ENCODE assay signal across 8 cellular contexts in genomic region chr6:134908906-134909516, GRCh38. TPM values are rescaled to one million over a fixed set of nuclear protein-coding genes. Genes with fewer than 3 reads are reported as not detected.
DNase-seq lines count a peak whose midpoint lies in the region; ATAC-seq and TF ChIP-seq lines count a peak whose summit lies in the region.

No MANE protein-coding gene starts in this region.

- H3K4me3 ChIP-seq in HEK293 (ENCODE audit: low read depth, low read length) (no peak overlapping the region), SK-N-SH (ENCODE audit: low read depth in 2 of 2, low read length in 1 of 2) (peak overlapping the region; percentile 16 to 44; a peak in 3 of 4 replicates), sigmoid colon (no peak overlapping the region)
- no peak overlapping the region for H3K4me3 ChIP-seq in CD8-positive, alpha-beta memory T cell (ENCODE audit: low read length)

- no peak overlapping the region for H3K4me3 Mint-ChIP-seq in immature natural killer cell
- H3K4me3 Mint-ChIP-seq in CD8-positive, alpha-beta memory T cell, result no peak overlapping the region

- CTCF ChIA-PET in HEK293 (lab: Yijun Ruan, JAX) (interaction anchor here (0.7 to 3.4 kb wide), 6 partner anchors 10 to 785 kb away, joined by 3 to 20 read pairs (median 4); no protein-coding TSS in a partner anchor), SK-N-SH (lab: Yijun Ruan, JAX) (interaction anchor here (0.7 to 0.8 kb wide), 2 partner anchors 17 to 32 kb away, joined by 3 read pairs; no protein-coding TSS in a partner anchor)
- CTCF ChIA-PET in CD8-positive, alpha-beta memory T cell (lab: Charles Lee), result interaction anchor here (1.1 to 1.9 kb wide), 2 partner anchors 31 to 753 kb away, joined by 3 to 5 read pairs; no protein-coding TSS in a partner anchor

- no peaks in the 10 kb centered on the region for H3K36me3 ChIP-seq in HEK293 (ENCODE audit: control insufficient read depth in 2 of 2, insufficient read depth in 1 of 2, low read length in 2 of 2)
- no peaks in the 10 kb centered on the region for H3K36me3 ChIP-seq in SK-N-SH (replicated peaks in 1 of 2; ENCODE audit: control insufficient read depth in 1 of 2, insufficient read depth in 2 of 2, low read length in 1 of 2)
- H3K36me3 ChIP-seq in sigmoid colon, result no peaks in the 10 kb centered on the region
- no peaks in the 10 kb centered on the region for H3K36me3 ChIP-seq in CD8-positive, alpha-beta memory T cell (ENCODE audit: insufficient read depth, low read length)

- TF ChIP-seq EP300 in SK-N-SH (IDR thresholded peaks at IDR 0.05; ENCODE audit: borderline replicate concordance in 1 of 2, low read depth in 1 of 2, low read length in 1 of 2) (peak in 1 of 2 experiments; percentile 81; a peak in 2 of 4 replicates), sigmoid colon (IDR thresholded peaks at IDR 0.05) (peak in 1 of 4 donors; percentile 14)

- no peak overlapping the region for H3K27ac Mint-ChIP-seq in immature natural killer cell
- H3K27ac Mint-ChIP-seq in CD8-positive, alpha-beta memory T cell, result no peak overlapping the region

- TF ChIP-seq CTCF in HEK293 (tag by site-specific recombination; IDR thresholded peaks at IDR 0.05) (no peak), SK-N-SH (IDR thresholded peaks at IDR 0.05) (no peak), sigmoid colon (IDR thresholded peaks at IDR 0.05) (no peak)

- H3K27ac ChIP-seq in HEK293 (ENCODE audit: extremely low read depth, low read depth, low read length) (no peak overlapping the region), SK-N-SH (ENCODE audit: low read depth in 2 of 2, low read length in 1 of 2) (peak overlapping the region; percentile 53 to 96; a peak in 3 of 4 replicates), sigmoid colon (peak overlapping the region; percentile 21 to 82 (median 59))
- no peak overlapping the region for H3K27ac ChIP-seq in CD8-positive, alpha-beta memory T cell (ENCODE audit: low read depth, low read length)

- no peaks in the 10 kb centered on the region for H3K36me3 Mint-ChIP-seq in immature natural killer cell
- peaks cover 0 to 2% (median 0%) of the 10 kb centered on the region in 3 donors for H3K36me3 Mint-ChIP-seq in CD8-positive, alpha-beta memory T cell

- no peaks in the 10 kb centered on the region for H4K20me1 ChIP-seq in SK-N-SH (ENCODE audit: insufficient read depth)

- peaks cover 24% of the 10 kb centered on the region for H3F3A ChIP-seq in SK-N-SH (replicated peaks; ENCODE audit: insufficient read depth)

- H3K4me1 ChIP-seq in HEK293 (ENCODE audit: control insufficient read depth, insufficient read depth, low read length), result no peaks in the 10 kb centered on the region
- peaks cover 3 to 5% of the 10 kb centered on the region in 2 experiments; a peak in 2 of 4 replicates for H3K4me1 ChIP-seq in SK-N-SH (ENCODE audit: control insufficient read depth in 1 of 2, insufficient read depth in 2 of 2, low read depth in 1 of 2, low read length in 1 of 2)
- peaks cover 0 to 16% (median 5%) of the 10 kb centered on the region in 4 donors for H3K4me1 ChIP-seq in sigmoid colon
- H3K4me1 ChIP-seq in CD8-positive, alpha-beta memory T cell (ENCODE audit: insufficient read depth, low read length), result no peaks in the 10 kb centered on the region

- TF ChIP-seq POLR2A in sigmoid colon (IDR thresholded peaks at IDR 0.05), result no peak

- WGBS in SK-N-SH (ENCODE audit: low lambda C conversion rate), result 9% methylated on average over 11 of the region's 12 CpGs
- whole genome bisulfite sequencing in sigmoid colon, 2 donors, result 74 to 78% methylated on average over 12 of the region's 12 CpGs

- H3K4me2 ChIP-seq in SK-N-SH, result peak overlapping the region; percentile 71

- no peaks in the 10 kb centered on the region for H3K9me3 Mint-ChIP-seq in immature natural killer cell
- H3K9me3 Mint-ChIP-seq in CD8-positive, alpha-beta memory T cell, result no peaks in the 10 kb centered on the region

- no peaks in the 10 kb centered on the region for H3K9me3 ChIP-seq in HEK293 (ENCODE audit: control insufficient read depth, insufficient read depth, low read depth, low read length)
- no peaks in the 10 kb centered on the region for H3K9me3 ChIP-seq in SK-N-SH
- H3K9me3 ChIP-seq in sigmoid colon, result no peaks in the 10 kb centered on the region
- no peaks in the 10 kb centered on the region for H3K9me3 ChIP-seq in CD8-positive, alpha-beta memory T cell (ENCODE audit: low read length)

- DNase-seq in SK-N-SH (no peak), foreskin melanocyte (peak; percentile 30), sigmoid colon (peak; percentile 91), immature natural killer cell (no peak)
- no peak for DNase-seq in effector CD4-positive, alpha-beta T cell
- no peak for DNase-seq in CD8-positive, alpha-beta memory T cell

- peak overlapping the region; percentile 72; the same call in 1 of the 2 replicates for H3K9ac ChIP-seq in SK-N-SH

- intact Hi-C loops in sigmoid colon (cut with DNase I), result no loop called here

- peak overlapping the region; percentile 67 for H2AFZ ChIP-seq in SK-N-SH (ENCODE audit: low read depth)

- H3K79me2 ChIP-seq in SK-N-SH (ENCODE audit: insufficient read depth), result no peaks in the 10 kb centered on the region

- no peaks in the 10 kb centered on the region for H3K4me1 Mint-ChIP-seq in immature natural killer cell
- H3K4me1 Mint-ChIP-seq in CD8-positive, alpha-beta memory T cell, result no peaks in the 10 kb centered on the region

- no peak for ATAC-seq in HG03521 (IDR thresholded peaks at IDR 0.05; ENCODE audit: unreplicated experiment)

- H3K9me2 ChIP-seq in SK-N-SH, result no peaks in the 10 kb centered on the region

- no peaks in the 10 kb centered on the region for H3K27me3 ChIP-seq in SK-N-SH (ENCODE audit: insufficient read depth)
- no peaks in the 10 kb centered on the region for H3K27me3 ChIP-seq in sigmoid colon
- no peaks in the 10 kb centered on the region for H3K27me3 ChIP-seq in CD8-positive, alpha-beta memory T cell (ENCODE audit: insufficient read depth, low read length, poor library complexity, severe bottlenecking)

- no peak for TF ChIP-seq RAD21 in SK-N-SH (IDR thresholded peaks at IDR 0.05; ENCODE audit: low read length)

- POLR2A ChIA-PET in HEK293 (lab: Yijun Ruan, JAX) (no interaction called here), SK-N-SH (lab: Yijun Ruan, JAX) (no interaction called here)
- POLR2A ChIA-PET in CD8-positive, alpha-beta memory T cell (lab: Charles Lee), result no interaction called here

- peaks cover 2 to 9% (median 3%) of the 10 kb centered on the region in 3 donors for H3K27me3 Mint-ChIP-seq in immature natural killer cell (ENCODE audit: low read depth in 3 of 3)
- H3K27me3 Mint-ChIP-seq in CD8-positive, alpha-beta memory T cell, result peaks cover 0 to 2% of the 10 kb centered on the region in 2 donors

TF ChIP-seq in HEK293, 187 proteins besides CTCF, POLR2A, EP300 and RAD21 (continues in another document):
- peak; percentile 63; the same call in 1 of the 2 replicates for TF ChIP-seq ZNF629 (tag by site-specific recombination; IDR thresholded peaks at IDR 0.05)
- TF ChIP-seq ZNF354C (tag by site-specific recombination; IDR thresholded peaks at IDR 0.05; ENCODE audit: borderline replicate concordance, low read depth), result no peak
- no peak for TF ChIP-seq ZNF677 (tag by site-specific recombination; IDR thresholded peaks at IDR 0.05)
- no peak for TF ChIP-seq ZNF174 (tag by site-specific recombination; IDR thresholded peaks at IDR 0.05)
- TF ChIP-seq ZFHX2 (tag by site-specific recombination; conservative IDR thresholded peaks at IDR 0.05), result peak; percentile 18; the same call in 1 of the 2 replicates
- TF ChIP-seq ZNF112 (tag by site-specific recombination; IDR thresholded peaks at IDR 0.05), result no peak
- TF ChIP-seq ZBTB20 (tag by site-specific recombination; IDR thresholded peaks at IDR 0.05), result 0 out of 2 replicates have a peak, but pooled peaks have one; percentile 16
- TF ChIP-seq, protein P1, sequence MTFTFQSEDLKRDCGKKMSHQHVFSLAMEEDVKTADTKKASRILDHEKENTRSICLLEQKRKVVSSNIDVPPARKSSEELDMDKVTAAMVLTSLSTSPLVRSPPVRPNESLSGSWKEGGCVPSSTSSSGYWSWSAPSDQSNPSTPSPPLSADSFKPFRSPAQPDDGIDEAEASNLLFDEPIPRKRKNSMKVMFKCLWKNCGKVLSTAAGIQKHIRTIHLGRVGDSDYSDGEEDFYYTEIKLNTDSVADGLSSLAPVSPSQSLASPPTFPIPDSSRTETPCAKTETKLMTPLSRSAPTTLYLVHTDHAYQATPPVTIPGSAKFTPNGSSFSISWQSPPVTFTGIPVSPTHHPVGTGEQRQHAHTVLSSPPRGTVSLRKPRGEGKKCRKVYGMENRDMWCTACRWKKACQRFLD (tag by site-specific recombination; IDR thresholded peaks at IDR 0.05), result no peak

TF ChIP-seq in SK-N-SH, 30 proteins besides CTCF, POLR2A, EP300 and RAD21 (continues in another document):
- TF ChIP-seq GABPA (IDR thresholded peaks at IDR 0.05; ENCODE audit: low read depth), result no peak
- peak; percentile 57 for TF ChIP-seq JUND (IDR thresholded peaks at IDR 0.05)
- no peak for TF ChIP-seq FOXM1 (IDR thresholded peaks at IDR 0.05; ENCODE audit: low read depth)
- no peak for TF ChIP-seq MXI1 (IDR thresholded peaks at IDR 0.05; ENCODE audit: low read depth, low read length)
- peak; percentile 71 for TF ChIP-seq NFIC (IDR thresholded peaks at IDR 0.05; ENCODE audit: borderline replicate concordance)
- no peak for TF ChIP-seq NRF1 (IDR thresholded peaks at IDR 0.05; ENCODE audit: low read depth, low read length)
- TF ChIP-seq, protein P2, sequence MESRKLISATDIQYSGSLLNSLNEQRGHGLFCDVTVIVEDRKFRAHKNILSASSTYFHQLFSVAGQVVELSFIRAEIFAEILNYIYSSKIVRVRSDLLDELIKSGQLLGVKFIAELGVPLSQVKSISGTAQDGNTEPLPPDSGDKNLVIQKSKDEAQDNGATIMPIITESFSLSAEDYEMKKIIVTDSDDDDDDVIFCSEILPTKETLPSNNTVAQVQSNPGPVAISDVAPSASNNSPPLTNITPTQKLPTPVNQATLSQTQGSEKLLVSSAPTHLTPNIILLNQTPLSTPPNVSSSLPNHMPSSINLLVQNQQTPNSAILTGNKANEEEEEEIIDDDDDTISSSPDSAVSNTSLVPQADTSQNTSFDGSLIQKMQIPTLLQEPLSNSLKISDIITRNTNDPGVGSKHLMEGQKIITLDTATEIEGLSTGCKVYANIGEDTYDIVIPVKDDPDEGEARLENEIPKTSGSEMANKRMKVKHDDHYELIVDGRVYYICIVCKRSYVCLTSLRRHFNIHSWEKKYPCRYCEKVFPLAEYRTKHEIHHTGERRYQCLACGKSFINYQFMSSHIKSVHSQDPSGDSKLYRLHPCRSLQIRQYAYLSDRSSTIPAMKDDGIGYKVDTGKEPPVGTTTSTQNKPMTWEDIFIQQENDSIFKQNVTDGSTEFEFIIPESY (IDR thresholded peaks at IDR 0.05; ENCODE audit: borderline replicate concordance, low read depth), result peak; percentile 51; the same call in 1 of the 2 replicates
- no peak for TF ChIP-seq MEF2A (IDR thresholded peaks at IDR 0.05; ENCODE audit: borderline replicate concordance, low read depth)

RNA-seq across cellular contexts. Expression of gene ALDH8A1, which starts 40.9 kb away (rescaled TPM):
- polyA plus RNA-seq in SK-N-SH (2012; rRNA removed) (0.25 and 0.26 TPM in 2 replicates), sigmoid colon (under 1 TPM in 1 of 3 donors, not detected in 2; 0.58 TPM), immature natural killer cell (under 1 TPM in 1 of 3 donors, not detected in 2; 0.10 TPM)
- polyA plus RNA-seq in SK-N-SH (2012; cell fraction: cytosol; rRNA removed), result 0.04 and 0.13 TPM in 2 replicates
- 1.4 and 3.1 TPM in 2 replicates for polyA plus RNA-seq in SK-N-SH (2012; cell fraction: nucleus; rRNA removed)
- total RNA-seq in sigmoid colon, result 1 to 10 TPM; 1.1 to 3.8 (median 1.8) TPM
- under 1 TPM; 0.82 to 0.85 TPM for total RNA-seq in CD8-positive, alpha-beta memory T cell
- polyA plus RNA-seq in CD8-positive, alpha-beta memory T cell, result 0.08 TPM

Comparison
In these comparisons a context has a peak if more than half of its experiments do, and no peak if none do; other contexts are left out.
1. H3K27ac ChIP-seq: peak in SK-N-SH (2 of 2) and sigmoid colon (4 of 4); none in HEK293 (single experiment) and CD8-positive, alpha-beta memory T cell (single experiment).
2. H3K4me3 ChIP-seq: peak in SK-N-SH (2 of 2); none in HEK293 (single experiment), sigmoid colon (0 of 4) and CD8-positive, alpha-beta memory T cell (single experiment).
3. DNase-seq: peak in foreskin melanocyte (single experiment) and sigmoid colon (single experiment); none in SK-N-SH (single experiment), immature natural killer cell (0 of 3), effector CD4-positive, alpha-beta T cell (single experiment) and CD8-positive, alpha-beta memory T cell (0 of 5).
4. Of the 4 proteins assayed by ChIP-seq in both HEK293 and SK-N-SH: peak only in HEK293: none; only in SK-N-SH: PBX3 and REST; in both: none; in neither: 2.